In the genomic region with DNA sequence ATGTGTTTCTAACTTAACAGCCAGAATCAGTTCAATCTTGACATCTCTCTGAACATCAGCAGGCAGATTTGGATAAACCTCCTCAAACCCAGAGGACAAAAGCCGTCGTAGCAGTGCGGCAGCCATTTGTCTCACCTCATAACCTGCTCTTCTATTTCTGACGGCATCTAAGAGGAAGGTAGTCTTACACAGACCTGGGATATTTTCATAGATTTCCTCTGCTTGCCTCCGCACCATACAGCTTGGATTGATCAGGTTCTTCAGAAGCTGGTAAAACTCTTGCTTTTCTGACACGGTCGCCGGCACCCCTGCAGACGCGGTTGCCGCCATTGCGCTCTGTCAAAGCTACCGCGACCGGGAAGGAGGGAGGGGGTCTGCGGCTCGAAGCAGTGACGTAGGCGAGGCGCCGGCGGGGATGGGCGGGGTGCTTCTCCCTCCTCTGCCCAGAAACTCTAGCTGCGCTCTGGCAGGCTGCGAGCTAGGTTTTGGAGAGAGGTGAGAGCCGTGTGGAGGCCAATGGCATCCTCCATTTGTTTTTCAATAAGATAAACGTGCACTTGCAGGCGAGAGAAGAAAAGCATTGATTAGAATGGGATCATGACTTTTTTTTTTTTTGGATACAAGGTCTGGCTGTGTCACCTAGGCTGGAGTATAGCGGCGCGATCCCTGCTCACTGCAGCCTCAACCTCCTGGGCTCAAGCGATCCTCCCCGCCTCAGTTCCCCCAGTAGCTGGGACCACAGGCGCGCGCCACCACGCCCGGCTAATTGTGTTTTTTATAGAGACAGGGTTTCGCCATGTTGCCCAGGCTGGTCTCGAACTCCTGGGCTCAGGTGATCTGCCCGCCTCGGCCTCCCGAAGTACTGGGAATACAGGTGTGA, we compare ENCODE assay signal across 8 cellular contexts.
A peak's percentile ranks its signal among the peaks of the same experiment; 100 is the strongest.
DNase-seq lines count a peak whose midpoint lies in the region; ATAC-seq and FAIRE-seq lines count a peak whose summit lies in the region.

A gene (minus strand): TSS at position 347 of the 880 bp plus-strand sequence. CDS start 17 bp downstream, at position 330.

- H3K36me3 Mint-ChIP-seq in central memory CD8-positive, alpha-beta T cell (ENCODE audit: insufficient read depth): peaks cover 12% of the 10 kb centered on the region

- H3K4me3 Mint-ChIP-seq in central memory CD8-positive, alpha-beta T cell: peak within 1 kb of the TSS; percentile 96

- peak within 1 kb of the TSS; percentile 99 for H3K27ac Mint-ChIP-seq in central memory CD8-positive, alpha-beta T cell (ENCODE audit: low read depth)

- H3K9me3 Mint-ChIP-seq in central memory CD8-positive, alpha-beta T cell: peaks cover 5% of the 10 kb centered on the region

- ATAC-seq in GM18909 (IDR thresholded peaks at IDR 0.05; ENCODE audit: poor library complexity, unreplicated experiment): peak; percentile 99
- ATAC-seq in HG03159 (IDR thresholded peaks at IDR 0.05; ENCODE audit: unreplicated experiment): peak; percentile 98
- ATAC-seq in activated CD4-positive, CD25-positive, alpha-beta regulatory T cell treated with anti-CD3 and anti-CD28 coated beads, Interleukin-2, amount 50 U/mL, for 24 hours: peak; percentile 94
- ATAC-seq in central memory CD8-positive, alpha-beta T cell (replicated peaks; ENCODE audit: extremely low read depth, poor library complexity, severe bottlenecking): peak; percentile 99

- DNase-seq in AG08395 (ENCODE audit: low spot score) (peak; percentile 93), NCI-H345 treated with DMSO at 0.1 percent for 48 hours (lab: John Stamatoyannopoulos, UW; ENCODE audit: unreplicated experiment) (peak; percentile 87)
- DNase-seq in central memory CD8-positive, alpha-beta T cell (ENCODE audit: low spot score in 2 of 2): peak; percentile 83 to 87
- peak; percentile 87 for DNase-seq in stimulated activated CD4-positive, alpha-beta T cell treated with anti-CD3 and anti-CD28 coated beads, Interleukin-12 subunit alpha, Interleukin-12 subunit beta, amount 100 ng/mL, for 4 hours

- no peaks in the 10 kb centered on the region for H3K27me3 Mint-ChIP-seq in central memory CD8-positive, alpha-beta T cell

- peak; percentile 24 for FAIRE-seq in islet of Langerhans (lab: Jason Lieb, UNC)

- peaks cover 29% of the 10 kb centered on the region for H3K4me1 Mint-ChIP-seq in central memory CD8-positive, alpha-beta T cell

Comparison
In these comparisons a context has a peak if more than half of its experiments do, and no peak if none do; other contexts are left out.
1. Peak in every context shown above with its lines: DNase-seq and ATAC-seq.